ENCODE assay signal across 17 cellular contexts in genomic region chr7:86479144-86479543, GRCh38.
DNase-seq lines count a peak whose midpoint lies in the region; ATAC-seq, FAIRE-seq and TF ChIP-seq lines count a peak whose summit lies in the region.
"Had no signal": no experiment of that assay in that cellular context is flagged by ENCODE, and none has a peak within 500 bp of the region (broad histone marks: within the 10 kb centered on the region; RNA-seq: fewer than 3 reads in every experiment).

No MANE protein-coding gene starts in this region.

- no peak overlapping the region for H3K18ac ChIP-seq in H1 (ENCODE audit: extremely low read depth, low read length)

- H2BK5ac ChIP-seq in H1 (ENCODE audit: low read depth, low read length) = no peak overlapping the region

- H3K4me2 ChIP-seq in H1 (ENCODE audit: insufficient read depth in 1 of 2, low read depth in 2 of 2, low read length in 2 of 2) = no peak overlapping the region
- no peak overlapping the region for H3K4me2 ChIP-seq in PC-3 (ENCODE audit: low read length)
- H3K4me2 ChIP-seq: A549 had no signal

- H3K4me1 ChIP-seq in H1 (replicated peaks in 1 of 4; ENCODE audit: control insufficient read depth in 3 of 4, insufficient read depth in 4 of 4, low read length in 3 of 4) = no peaks in the 10 kb centered on the region
- no peaks in the 10 kb centered on the region for H3K4me1 ChIP-seq in right atrium auricular region
- no peaks in the 10 kb centered on the region for H3K4me1 ChIP-seq in testis
- no peaks in the 10 kb centered on the region for H3K4me1 ChIP-seq in PC-3 (ENCODE audit: insufficient read depth, low read length)
- H3K4me1 ChIP-seq: A549, BE2C had no signal

- H2BK12ac ChIP-seq in H1 (ENCODE audit: low read depth, low read length) = no peak overlapping the region

- WGBS in H1 (ENCODE audit: extremely low coverage in 1 of 2, insufficient coverage in 1 of 2, insufficient read length in 1 of 2, insufficient replicate concordance in 2 of 2, low coverage in 1 of 2, low lambda C conversion rate in 2 of 2, missing lambda C conversion rate in 1 of 2), 2 experiments = 92% methylated on average over 2 of the region's 2 CpGs; no CpG with 5 or more reads in 1 of the 2 experiments
- 56 to 79% methylated on average over 2 of the region's 2 CpGs for WGBS in testis, 2 donors

- no TSS peak for BruUV-seq in PC-3 (replicated peaks; lab: Mats Ljungman, UMichigan)

- no peak overlapping the region for H2AK5ac ChIP-seq in H1 (ENCODE audit: low read depth, low read length)

- FAIRE-seq in H1 (lab: Jason Lieb, UNC) = no peak
- FAIRE-seq: A549, GM12878, GM18507 had no signal

- H3K14ac ChIP-seq in H1 (ENCODE audit: insufficient read length) = no peak overlapping the region

- H3K4ac ChIP-seq in H1 (replicated peaks; ENCODE audit: insufficient read length, low read depth, low read length) = no peak overlapping the region

- H3K9me3 ChIP-seq in MG63 (no peaks in the 10 kb centered on the region), H1 (ENCODE audit: insufficient read depth in 2 of 2, low read depth in 1 of 2, low read length in 1 of 2) (no peaks in the 10 kb centered on the region), right atrium auricular region (no peaks in the 10 kb centered on the region), testis (no peaks in the 10 kb centered on the region), PC-3 (ENCODE audit: low read length) (no peaks in the 10 kb centered on the region)
- H3K9me3 ChIP-seq: A549, BE2C had no signal

- POLR2A ChIA-PET in H1 (lab: Charles Lee; ENCODE audit: partially characterized antibody) = no interaction called here
- POLR2A ChIA-PET in PC-3 (lab: Charles Lee; ENCODE audit: unreplicated experiment) = no interaction called here

- ATAC-seq in PC-3 (no peak), GM19023 (IDR thresholded peaks at IDR 0.05; ENCODE audit: unreplicated experiment) (no peak)
- ATAC-seq: A549, GM12878 had no signal

- no peaks in the 10 kb centered on the region for H3K23me2 ChIP-seq in H1 (ENCODE audit: low read depth, low read length)

- no peak for TF ChIP-seq RAD21 in H1 (IDR thresholded peaks at IDR 0.05 in 1 of 2, conservative IDR thresholded peaks at IDR 0.05 in 1 of 2; ENCODE audit: low read depth in 2 of 2, low read length in 2 of 2)

- DNase-seq in MG63 (peak; percentile 48), H1 (ENCODE audit: low read depth in 1 of 2, low spot score in 2 of 2) (no peak), right atrium auricular region (ENCODE audit: low spot score) (peak; percentile 61), testis (peak; percentile 19), PC-3 (no peak), hippocampal formation (lab: John Stamatoyannopoulos, UW) (no peak)
- DNase-seq: BE2C; CD4-positive, alpha-beta memory T cell; DMS79; HCEC 1CT; HFFc6 had no signal

- H3K36me3 ChIP-seq in MG63 = no peaks in the 10 kb centered on the region
- H3K36me3 ChIP-seq in H1 (ENCODE audit: control insufficient read depth in 2 of 4, insufficient read depth in 4 of 4, low read length in 3 of 4) = no peaks in the 10 kb centered on the region; a peak in 1 of 8 replicates
- no peaks in the 10 kb centered on the region for H3K36me3 ChIP-seq in right atrium auricular region
- H3K36me3 ChIP-seq in testis (ENCODE audit: low read depth, missing control alignments) = no peaks in the 10 kb centered on the region
- H3K36me3 ChIP-seq in PC-3 (ENCODE audit: low read depth, low read length) = no peaks in the 10 kb centered on the region
- H3K36me3 ChIP-seq: BE2C had no signal

- H4K5ac ChIP-seq in H1 (ENCODE audit: insufficient read length, low read depth, low read length) = no peak overlapping the region

- H4K20me1 ChIP-seq in H1 (replicated peaks in 1 of 2; ENCODE audit: control insufficient read depth in 1 of 2, insufficient read depth in 2 of 2, low read length in 2 of 2) (no peaks in the 10 kb centered on the region), PC-3 (ENCODE audit: low read length) (no peaks in the 10 kb centered on the region)

- H3F3A ChIP-seq in PC-3 (ENCODE audit: low read length, unreplicated experiment) = no peaks in the 10 kb centered on the region

- no peak overlapping the region for H3K27ac ChIP-seq in H1 (ENCODE audit: low read depth, low read length)
- no peak overlapping the region for H3K27ac ChIP-seq in right atrium auricular region
- H3K27ac ChIP-seq in testis = no peak overlapping the region
- H3K27ac ChIP-seq in PC-3 (ENCODE audit: low read length) = no peak overlapping the region
- H3K27ac ChIP-seq: A549, C4-2B, HL-60 had no signal

- no peak overlapping the region for H2BK120ac ChIP-seq in H1 (replicated peaks; ENCODE audit: low read depth, low read length)

- no peak overlapping the region for H2BK15ac ChIP-seq in H1 (ENCODE audit: low read length)

- H3K79me2 ChIP-seq in H1 (ENCODE audit: control insufficient read depth in 1 of 2, insufficient read depth in 2 of 2, low read length in 2 of 2) (no peaks in the 10 kb centered on the region), PC-3 (ENCODE audit: low read length) (no peaks in the 10 kb centered on the region)

- TF ChIP-seq EP300 in H1 (IDR thresholded peaks at IDR 0.05; ENCODE audit: borderline replicate concordance in 1 of 2, low read depth in 2 of 2, low read length in 2 of 2) = no peak

- no peaks in the 10 kb centered on the region for H3K79me1 ChIP-seq in H1 (ENCODE audit: low read depth, low read length)

- TF ChIP-seq CTCF in H1 (IDR thresholded peaks at IDR 0.05; ENCODE audit: control extremely low read depth in 1 of 3, insufficient read depth in 1 of 3, low read depth in 1 of 3, low read length in 3 of 3) = no peak
- no peak for TF ChIP-seq CTCF in right atrium auricular region (IDR thresholded peaks at IDR 0.05)
- TF ChIP-seq CTCF in testis (IDR thresholded peaks at IDR 0.05) = no peak
- no peak for TF ChIP-seq CTCF in PC-3 (conservative IDR thresholded peaks at IDR 0.05; ENCODE audit: low read depth, low read length)

- TF ChIP-seq POLR2A in H1 (IDR thresholded peaks at IDR 0.05; ENCODE audit: control extremely low read depth in 1 of 2, low read depth in 2 of 2, low read length in 2 of 2) (no peak), testis (IDR thresholded peaks at IDR 0.05) (no peak)

- no peak overlapping the region for H3K56ac ChIP-seq in H1 (replicated peaks; ENCODE audit: insufficient read length, low read depth, low read length)

- H4K8ac ChIP-seq in H1 (ENCODE audit: extremely low read depth, insufficient read depth, low read length) = no peak overlapping the region

- no peaks in the 10 kb centered on the region for H3K9me2 ChIP-seq in PC-3 (replicated peaks; ENCODE audit: low read length)

- H2AFZ ChIP-seq in H1 (ENCODE audit: low read length) (peak overlapping the region; percentile 48; the same call in 1 of the 2 replicates), PC-3 (ENCODE audit: low read length) (no peak overlapping the region)

- H3K4me3 ChIP-seq in MG63 (no peak overlapping the region), H1 (ENCODE audit: extremely low read depth in 1 of 4, insufficient read depth in 2 of 4, low read depth in 3 of 4, low read length in 4 of 4) (no peak overlapping the region), right atrium auricular region (no peak overlapping the region), testis (no peak overlapping the region), PC-3 (ENCODE audit: low read length) (no peak overlapping the region)
- H3K4me3 ChIP-seq: A549, GM12878 had no signal

- H4K91ac ChIP-seq in H1 (replicated peaks; ENCODE audit: insufficient read length, low read length) = no peak overlapping the region

- CTCF ChIA-PET in H1 (lab: Charles Lee; ENCODE audit: partially characterized antibody) (no interaction called here), PC-3 (lab: Charles Lee) (no interaction called here)

- H3K23ac ChIP-seq in H1 (ENCODE audit: insufficient read length) = no peak overlapping the region

- H3K9ac ChIP-seq in H1 (replicated peaks in 1 of 4; ENCODE audit: extremely low read depth in 1 of 4, low read depth in 3 of 4, low read length in 3 of 4) (no peak overlapping the region), PC-3 (ENCODE audit: low read length) (no peak overlapping the region)

- no peak overlapping the region for H2BK20ac ChIP-seq in H1 (ENCODE audit: low read length)

- intact Hi-C loops in testis (cut with DNase I; ENCODE audit: low total_unique reads) = no loop called here
- intact Hi-C loops in PC-3 (cut with micrococcal nuclease) = loop anchor here (10.0 kb wide), 1 partner anchor 426 kb away; no protein-coding TSS in a partner anchor

- H3K27me3 ChIP-seq in MG63 = no peaks in the 10 kb centered on the region
- H3K27me3 ChIP-seq in H1 (replicated peaks in 1 of 4; ENCODE audit: control insufficient read depth in 3 of 4, extremely low read depth in 1 of 4, insufficient read depth in 3 of 4, low read length in 3 of 4) = no peaks in the 10 kb centered on the region
- H3K27me3 ChIP-seq in right atrium auricular region = no peaks in the 10 kb centered on the region
- no peaks in the 10 kb centered on the region for H3K27me3 ChIP-seq in testis
- peaks cover 9% of the 10 kb centered on the region; the same call in 1 of the 2 replicates for H3K27me3 ChIP-seq in PC-3 (ENCODE audit: low read length)
- H3K27me3 ChIP-seq: BE2C had no signal

TF ChIP-seq in H1, 55 proteins besides CTCF, POLR2A, EP300 and RAD21:
- TF ChIP-seq ATF3 (IDR thresholded peaks at IDR 0.05; ENCODE audit: insufficient read depth, low read depth, low read length) (no peak), BACH1 (IDR thresholded peaks at IDR 0.05; ENCODE audit: low read length) (no peak)

Comparison
In these comparisons a context has a peak if more than half of its experiments do, and no peak if none do; other contexts are left out.
1. DNase-seq: peak in MG63 (single experiment), right atrium auricular region (single experiment) and testis (single experiment); none in H1 (0 of 2), PC-3 (single experiment) and hippocampal formation (0 of 2).